Comparison of ENCODE assay signal across 17 cellular contexts in the genomic region with DNA sequence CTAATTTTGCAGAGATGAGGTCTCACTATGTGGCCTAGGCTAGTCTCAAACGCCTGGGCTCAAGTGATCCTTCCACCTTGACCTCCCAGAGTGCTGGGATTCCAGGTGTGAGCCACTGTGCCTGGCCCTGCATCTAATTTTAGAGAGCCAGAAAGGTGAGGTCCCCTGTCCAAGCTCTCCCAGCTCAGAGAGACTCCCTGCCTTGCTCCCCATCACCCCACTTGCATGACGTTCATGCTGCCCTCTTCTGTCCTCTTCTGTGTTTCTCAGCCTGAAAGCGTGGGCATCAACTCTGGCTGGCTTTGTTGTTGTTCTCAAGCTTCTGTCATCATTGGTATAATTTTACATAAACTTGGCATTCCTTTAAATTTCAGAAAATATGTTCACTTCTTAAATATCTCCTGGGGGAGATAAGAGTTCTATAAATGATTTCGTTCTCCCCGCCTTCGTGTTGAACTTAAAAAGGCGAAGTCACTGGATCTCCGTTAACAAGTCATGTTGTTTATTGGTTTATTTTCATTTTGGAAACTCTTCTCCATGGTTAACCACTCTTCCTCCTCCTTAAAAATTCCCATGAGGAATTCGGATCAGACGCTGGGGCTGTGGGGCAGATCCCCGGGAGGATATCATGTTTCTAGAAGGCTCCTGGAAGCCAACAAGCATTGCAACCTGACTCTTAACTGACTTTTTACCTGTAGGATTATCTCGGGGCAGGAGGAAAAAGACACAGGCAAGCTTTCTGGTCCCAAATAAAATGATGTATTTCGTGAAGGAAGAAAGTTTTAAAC. TPM values are rescaled to one million over a fixed set of nuclear protein-coding genes. Genes with fewer than 3 reads are reported as not detected.
DNase-seq lines count a peak whose midpoint lies in the region; ATAC-seq and TF ChIP-seq lines count a peak whose summit lies in the region.
"Had no signal": no experiment of that assay in that cellular context is flagged by ENCODE, and none has a peak within 500 bp of the region (broad histone marks: within the 10 kb centered on the region; RNA-seq: fewer than 3 reads in every experiment).

No MANE protein-coding gene starts in this region.

- BruUV-seq in Panc1 (replicated peaks; lab: Mats Ljungman, UMichigan): no TSS peak

- H3K27me3 ChIP-seq in Panc1 (ENCODE audit: control insufficient read depth, insufficient read depth, low read length): no peaks in the 10 kb centered on the region
- H3K27me3 ChIP-seq in foreskin keratinocyte: no peaks in the 10 kb centered on the region
- H3K27me3 ChIP-seq in tibial nerve: no peaks in the 10 kb centered on the region

- intact Hi-C loops in Panc1 (cut with micrococcal nuclease; ENCODE audit: unreplicated experiment): no loop called here

- TF ChIP-seq EP300 in tibial nerve (IDR thresholded peaks at IDR 0.05): peak in 1 of 2 donors; percentile 71

- no peak overlapping the region for H3K4me3 ChIP-seq in Panc1 (ENCODE audit: low read depth in 2 of 2, low read length in 2 of 2)
- H3K4me3 ChIP-seq in tibial nerve: no peak overlapping the region

- TF ChIP-seq CTCF in Panc1 (IDR thresholded peaks at IDR 0.05): no peak; the same call in 1 of the 2 replicates
- TF ChIP-seq CTCF in foreskin keratinocyte (conservative IDR thresholded peaks at IDR 0.05): peak; percentile 22
- peak in 2 of 5 experiments; percentile 7 to 18 for TF ChIP-seq CTCF in tibial nerve (IDR thresholded peaks at IDR 0.05)

- CTCF ChIA-PET in Panc1 (lab: Charles Lee): interaction anchor here (0.5 kb wide), 2 partner anchors 24 to 31 kb away, joined by 4 to 9 read pairs; no protein-coding TSS in a partner anchor

- ATAC-seq in Panc1 (peak; percentile 70; the same call in 1 of the 2 replicates), foreskin keratinocyte (no peak)
- ATAC-seq: activated CD8-positive, alpha-beta T cell treated with anti-CD3 and anti-CD28 coated beads, Interleukin-2, amount 10 ng/mL, durations not matched to agents 7 days and 5 days; left colon; natural killer cell had no signal

- in situ Hi-C loops in Panc1 (cut with HindIII; ENCODE audit: low pct_unique_long_range_greater_than_20kb, low sequenced_read_pairs): no loop called here

- POLR2A ChIA-PET in Panc1 (lab: Charles Lee): interaction anchor here (0.6 to 1.4 kb wide), 2 partner anchors 8 to 15 kb away, joined by 3 read pairs; no protein-coding TSS in a partner anchor

- H3K4me1 ChIP-seq in Panc1 (ENCODE audit: control insufficient read depth, insufficient read depth, low read length): peaks cover 30% of the 10 kb centered on the region
- H3K4me1 ChIP-seq in foreskin keratinocyte: no peaks in the 10 kb centered on the region
- H3K4me1 ChIP-seq in tibial nerve: peaks cover 0 to 26% (median 2%) of the 10 kb centered on the region in 4 donors

- H3K27ac ChIP-seq in Panc1 (ENCODE audit: low read length) (peak overlapping the region; percentile 88), foreskin keratinocyte (no peak overlapping the region), tibial nerve (peak overlapping the region; percentile 8 to 93 (median 51))

- TF ChIP-seq POLR2A in tibial nerve (IDR thresholded peaks at IDR 0.05): peak in 1 of 2 donors; percentile 32

- H3K9me3 ChIP-seq in Panc1 (ENCODE audit: control insufficient read depth, insufficient read depth, low read depth, low read length) (no peaks in the 10 kb centered on the region), tibial nerve (no peaks in the 10 kb centered on the region)

- no peaks in the 10 kb centered on the region for H3K36me3 ChIP-seq in Panc1 (ENCODE audit: control insufficient read depth, insufficient read depth, low read length)
- H3K36me3 ChIP-seq in tibial nerve: no peaks in the 10 kb centered on the region

- 40 to 48% methylated on average over 13 of the region's 13 CpGs for WGBS in tibial nerve, 2 donors

- DNase-seq in DMS79 treated with DMSO at 0.1 percent for 48 hours (lab: John Stamatoyannopoulos, UW) (peak; percentile 16), DMS79 (lab: John Stamatoyannopoulos, UW) (no peak), Panc1 (ENCODE audit: low read depth, low spot score) (no peak), foreskin keratinocyte (no peak), tibial nerve (ENCODE audit: low spot score in 2 of 2) (no peak), NCI-H1092 (lab: John Stamatoyannopoulos, UW) (no peak), KG1 (lab: John Stamatoyannopoulos, UW) (no peak), NK-92 (lab: John Stamatoyannopoulos, UW; ENCODE audit: unreplicated experiment) (no peak)
- DNase-seq: 8988T; activated CD8-positive, alpha-beta T cell treated with anti-CD3 and anti-CD28 coated beads, Interleukin-2, amount 10 ng/mL, durations not matched to agents 7 days and 5 days; activated effector memory CD4-positive, alpha-beta T cell treated with anti-CD3 and anti-CD28 coated beads, Interleukin-2, amount 50 U/mL, for 16 hours; effector CD4-positive, alpha-beta T cell; Kasumi-1; left colon; natural killer cell; NCI-H2081 treated with DMSO at 0.1 percent for 48 hours; substantia nigra had no signal

RNA-seq across cellular contexts. Expression of a gene that starts 13.2 kb away (rescaled TPM):
- 132 TPM for total RNA-seq in Panc1 (2021; ENCODE audit: unreplicated experiment)
- 11.2 TPM for polyA plus RNA-seq in Panc1 (2012; ENCODE audit: insufficient read length)
- 4.3 and 5.2 TPM in 2 replicates for total RNA-seq in foreskin keratinocyte
- polyA plus RNA-seq in foreskin keratinocyte: 1.0 and 1.1 TPM in 2 replicates
- 1 to 10 TPM; 2.4 to 3.8 (median 3.5) TPM for total RNA-seq in tibial nerve

RNA-seq across cellular contexts. Expression of a gene that starts 26.8 kb away (rescaled TPM):
- total RNA-seq in Panc1 (2021; ENCODE audit: unreplicated experiment): 92.5 TPM
- polyA plus RNA-seq in Panc1 (2012; ENCODE audit: insufficient read length): 97.9 TPM
- 0.07 TPM in 2 replicates for total RNA-seq in foreskin keratinocyte
- polyA plus RNA-seq in foreskin keratinocyte: 0.06 TPM in 2 replicates
- 10 to 100 TPM; 24.5 to 73.0 (median 35.5) TPM for total RNA-seq in tibial nerve
- total RNA-seq: activated CD8-positive, alpha-beta T cell treated with anti-CD3 and anti-CD28 coated beads, Interleukin-2, amount 10 ng/mL, durations not matched to agents 7 days and 5 days had no signal

Comparison
In these comparisons a context has a peak if more than half of its experiments do, and no peak if none do; other contexts are left out.
1. RNA of a gene that starts 13.2 kb away (total RNA-seq): 132 TPM in Panc1 (single experiment); 4.3 to 5.2 TPM in foreskin keratinocyte and 2.4 to 3.8 TPM in tibial nerve; every median in the first group is over 10 times any median in the second.
2. RNA of a gene that starts 26.8 kb away (total RNA-seq): 92.5 TPM in Panc1 (single experiment) and 24.5 to 73.0 TPM in tibial nerve; 0.07 TPM in foreskin keratinocyte; every median in the first group is over 10 times any median in the second.